Comparison of ENCODE assay signal across 1 cellular context in the genomic region with DNA sequence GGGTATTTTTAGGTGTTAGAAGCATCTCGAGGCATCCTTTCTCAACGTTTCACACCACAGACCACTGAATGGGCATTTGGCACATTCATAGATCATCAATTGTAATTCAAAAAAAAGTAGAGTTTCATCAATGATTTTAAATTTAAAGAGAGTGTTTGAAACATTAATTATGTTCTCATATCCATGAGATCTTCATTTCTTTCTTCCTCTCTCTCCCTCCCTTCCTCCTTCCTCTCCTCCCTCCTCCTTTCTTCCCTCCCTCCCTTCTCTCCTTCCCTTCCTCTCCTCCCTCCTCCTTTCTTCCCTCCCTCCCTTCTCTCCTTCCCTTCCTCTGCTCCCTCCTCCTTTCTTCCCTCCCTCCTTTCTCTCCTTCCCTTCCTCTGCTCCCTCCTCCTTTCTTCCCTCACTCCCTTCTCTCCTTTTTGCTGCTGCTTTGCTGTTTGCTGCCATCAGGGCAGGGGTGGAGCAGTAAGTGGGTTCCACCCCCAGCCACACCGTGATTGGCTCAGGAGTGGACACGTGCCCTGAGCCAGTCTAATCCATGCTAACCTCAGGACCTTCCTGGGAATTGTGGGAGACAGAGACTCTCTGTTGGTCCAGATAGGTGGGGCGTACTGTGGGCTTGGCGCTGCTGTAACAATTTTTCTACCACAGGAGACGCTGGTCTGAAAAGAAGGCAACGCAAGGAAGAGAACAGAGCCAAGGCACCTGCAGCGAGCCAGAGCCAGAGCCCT.
TF ChIP-seq lines count a peak whose summit lies in the region.

No MANE protein-coding gene starts in this region.

TF ChIP-seq in GM12878, 131 proteins besides CTCF, POLR2A, EP300 and RAD21:
- TF ChIP-seq MEF2A (IDR thresholded peaks at IDR 0.05; ENCODE audit: insufficient read depth, low read depth, low read length) (no peak), RAD51 (IDR thresholded peaks at IDR 0.05) (no peak)
- TF ChIP-seq, protein P1, sequence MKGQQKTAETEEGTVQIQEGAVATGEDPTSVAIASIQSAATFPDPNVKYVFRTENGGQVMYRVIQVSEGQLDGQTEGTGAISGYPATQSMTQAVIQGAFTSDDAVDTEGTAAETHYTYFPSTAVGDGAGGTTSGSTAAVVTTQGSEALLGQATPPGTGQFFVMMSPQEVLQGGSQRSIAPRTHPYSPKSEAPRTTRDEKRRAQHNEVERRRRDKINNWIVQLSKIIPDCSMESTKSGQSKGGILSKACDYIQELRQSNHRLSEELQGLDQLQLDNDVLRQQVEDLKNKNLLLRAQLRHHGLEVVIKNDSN (IDR thresholded peaks at IDR 0.05; ENCODE audit: borderline replicate concordance, extremely low read length, insufficient read depth, low read depth, low read length): peak; percentile 67
